ENCODE assay signal across 36 cellular contexts in genomic region chr6:82778985-82779384, GRCh38.
"Had no signal": no experiment of that assay in that cellular context is flagged by ENCODE, and none has a peak within 500 bp of the region (broad histone marks: within the 10 kb centered on the region; RNA-seq: fewer than 3 reads in every experiment).

No MANE protein-coding gene starts in this region.

- ATAC-seq: activated CD4-positive, CD25-positive, alpha-beta regulatory T cell treated with anti-CD3 and anti-CD28 coated beads, Interleukin-2, amount 50 U/mL, for 24 hours; activated CD8-positive, alpha-beta memory T cell treated with anti-CD3 and anti-CD28 coated beads, Interleukin-2, amount 10 ng/mL, durations not matched to agents 7 days and 5 days; activated CD8-positive, alpha-beta T cell treated with anti-CD3 and anti-CD28 coated beads, Interleukin-2, amount 10 ng/mL, durations not matched to agents 7 days and 5 days; activated naive CD8-positive, alpha-beta T cell treated with anti-CD3 and anti-CD28 coated beads, Interleukin-2, amount 50 U/mL, for 24 hours; body of pancreas; effector memory CD8-positive, alpha-beta T cell; gastroesophageal sphincter; T-helper 17 cell had no signal

- H3K4me3 ChIP-seq: adrenal gland, body of pancreas, breast epithelium, cardiac muscle cell, colonic mucosa, esophagus squamous epithelium, gastroesophageal sphincter had no signal

- H3K4me3 Mint-ChIP-seq: activated B cell treated with CpG ODN at 0.5 μM for 24 hours; activated CD4-positive, alpha-beta memory T cell treated with anti-CD3 and anti-CD28 coated beads for 36 hours; activated CD4-positive, alpha-beta T cell treated with anti-CD3 and anti-CD28 coated beads, Interleukin-2, amount 10 ng/mL, durations not matched to agents 24 days and 14 days; activated CD8-positive, alpha-beta memory T cell treated with anti-CD3 and anti-CD28 coated beads, Interleukin-2, amount 10 ng/mL, durations not matched to agents 7 days and 5 days; activated CD8-positive, alpha-beta T cell treated with anti-CD3 and anti-CD28 coated beads, Interleukin-2, amount 10 ng/mL, durations not matched to agents 7 days and 5 days; activated naive CD4-positive, alpha-beta T cell treated with anti-CD3 and anti-CD28 coated beads for 36 hours; activated naive CD4-positive, alpha-beta T cell treated with anti-CD3 and anti-CD28 coated beads, Interleukin-2, amount 50 U/mL, for 24 hours; activated naive CD8-positive, alpha-beta T cell treated with anti-CD3 and anti-CD28 coated beads for 36 hours; activated naive CD8-positive, alpha-beta T cell treated with anti-CD3 and anti-CD28 coated beads, Interleukin-2, amount 50 U/mL, for 24 hours; activated T-helper 1 cell treated with anti-CD3 and anti-CD28 coated beads, Interleukin-12 subunit alpha, Interleukin-12 subunit beta, Interleukin-2, Interleukin-4 antibody, amounts not matched to agents 30 ng/mL and 10 ng/mL and 1 ng/mL, durations not matched to agents 14 hours and 24 hours and 36 hours; effector memory CD8-positive, alpha-beta T cell; T-helper 17 cell; T-helper 2 cell treated with Interferon-gamma antibody and Interleukin-4, amounts not matched to agents 5 μg/mL and 100 μg/mL, for 36 hours had no signal

- H3K27ac Mint-ChIP-seq: activated B cell treated with CpG ODN at 0.5 μM for 24 hours; activated CD4-positive, alpha-beta memory T cell treated with anti-CD3 and anti-CD28 coated beads for 36 hours; activated CD4-positive, alpha-beta T cell treated with anti-CD3 and anti-CD28 coated beads, Interleukin-2, amount 10 ng/mL, durations not matched to agents 24 days and 14 days; activated CD8-positive, alpha-beta memory T cell treated with anti-CD3 and anti-CD28 coated beads, Interleukin-2, amount 10 ng/mL, durations not matched to agents 7 days and 5 days; activated CD8-positive, alpha-beta T cell treated with anti-CD3 and anti-CD28 coated beads, Interleukin-2, amount 10 ng/mL, durations not matched to agents 7 days and 5 days; activated naive CD4-positive, alpha-beta T cell treated with anti-CD3 and anti-CD28 coated beads for 36 hours; activated naive CD4-positive, alpha-beta T cell treated with anti-CD3 and anti-CD28 coated beads, Interleukin-2, amount 50 U/mL, for 24 hours; activated naive CD8-positive, alpha-beta T cell treated with anti-CD3 and anti-CD28 coated beads for 36 hours; activated naive CD8-positive, alpha-beta T cell treated with anti-CD3 and anti-CD28 coated beads, Interleukin-2, amount 50 U/mL, for 24 hours; activated T-helper 1 cell treated with anti-CD3 and anti-CD28 coated beads, Interleukin-12 subunit alpha, Interleukin-12 subunit beta, Interleukin-2, Interleukin-4 antibody, amounts not matched to agents 30 ng/mL and 10 ng/mL and 1 ng/mL, durations not matched to agents 14 hours and 24 hours and 36 hours; activated T-helper 2 cell treated with anti-CD3 and anti-CD28 coated beads, Interferon-gamma antibody, Interleukin-2, Interleukin-4, amounts not matched to agents 10 μg/mL and 5 μg/mL and 100 μg/mL, durations not matched to agents 14 hours and 24 hours and 36 hours; effector memory CD8-positive, alpha-beta T cell; T-helper 17 cell; T-helper 2 cell treated with Interferon-gamma antibody and Interleukin-4, amounts not matched to agents 5 μg/mL and 100 μg/mL, for 36 hours had no signal

- H3K27me3 ChIP-seq: adrenal gland, body of pancreas, breast epithelium, cardiac muscle cell, colonic mucosa, esophagus squamous epithelium, gastroesophageal sphincter had no signal

- H3K36me3 ChIP-seq: adrenal gland, breast epithelium, cardiac muscle cell, colonic mucosa, esophagus squamous epithelium, gastroesophageal sphincter, WERI-Rb-1 had no signal

- H3K4me1 ChIP-seq: adrenal gland, body of pancreas, breast epithelium, colonic mucosa, esophagus squamous epithelium had no signal

- H3K9me3 Mint-ChIP-seq: activated B cell treated with CpG ODN at 0.5 μM for 24 hours; activated CD4-positive, alpha-beta memory T cell treated with anti-CD3 and anti-CD28 coated beads for 36 hours; activated CD4-positive, alpha-beta T cell treated with anti-CD3 and anti-CD28 coated beads, Interleukin-2, amount 10 ng/mL, durations not matched to agents 24 days and 14 days; activated naive CD4-positive, alpha-beta T cell treated with anti-CD3 and anti-CD28 coated beads for 36 hours; activated naive CD4-positive, alpha-beta T cell treated with anti-CD3 and anti-CD28 coated beads, Interleukin-2, amount 50 U/mL, for 24 hours; activated naive CD8-positive, alpha-beta T cell treated with anti-CD3 and anti-CD28 coated beads for 36 hours; activated naive CD8-positive, alpha-beta T cell treated with anti-CD3 and anti-CD28 coated beads, Interleukin-2, amount 50 U/mL, for 24 hours; activated T-helper 1 cell treated with anti-CD3 and anti-CD28 coated beads, Interleukin-12 subunit alpha, Interleukin-12 subunit beta, Interleukin-2, Interleukin-4 antibody, amounts not matched to agents 30 ng/mL and 10 ng/mL and 1 ng/mL, durations not matched to agents 14 hours and 24 hours and 36 hours; activated T-helper 2 cell treated with anti-CD3 and anti-CD28 coated beads, Interferon-gamma antibody, Interleukin-2, Interleukin-4, amounts not matched to agents 10 μg/mL and 5 μg/mL and 100 μg/mL, durations not matched to agents 14 hours and 24 hours and 36 hours; effector memory CD8-positive, alpha-beta T cell; T-helper 2 cell treated with Interferon-gamma antibody and Interleukin-4, amounts not matched to agents 5 μg/mL and 100 μg/mL, for 36 hours had no signal

- H3K36me3 Mint-ChIP-seq: activated CD4-positive, alpha-beta memory T cell treated with anti-CD3 and anti-CD28 coated beads for 36 hours; activated CD8-positive, alpha-beta memory T cell treated with anti-CD3 and anti-CD28 coated beads, Interleukin-2, amount 10 ng/mL, durations not matched to agents 7 days and 5 days; activated naive CD4-positive, alpha-beta T cell treated with anti-CD3 and anti-CD28 coated beads, Interleukin-2, amount 50 U/mL, for 24 hours; activated naive CD8-positive, alpha-beta T cell treated with anti-CD3 and anti-CD28 coated beads for 36 hours had no signal

- DNase-seq: activated B cell treated with CpG ODN at 0.5 μM for 24 hours; activated CD4-positive, alpha-beta memory T cell treated with anti-CD3 and anti-CD28 coated beads for 36 hours; activated CD4-positive, alpha-beta T cell treated with anti-CD3 and anti-CD28 coated beads, Interleukin-2, amount 10 ng/mL, durations not matched to agents 24 days and 14 days; activated CD8-positive, alpha-beta memory T cell treated with anti-CD3 and anti-CD28 coated beads, Interleukin-2, amount 10 ng/mL, durations not matched to agents 7 days and 5 days; activated CD8-positive, alpha-beta memory T cell treated with anti-CD3 and anti-CD28 coated beads, Interleukin-2, amount 50 U/mL, for 4 hours; activated CD8-positive, alpha-beta T cell treated with anti-CD3 and anti-CD28 coated beads, Interleukin-2, amount 10 ng/mL, durations not matched to agents 7 days and 5 days; activated effector memory CD4-positive, alpha-beta T cell treated with anti-CD3 and anti-CD28 coated beads, Interleukin-2, amount 50 U/mL, for 16 hours; activated naive CD4-positive, alpha-beta T cell treated with anti-CD3 and anti-CD28 coated beads for 36 hours; activated naive CD8-positive, alpha-beta T cell treated with anti-CD3 and anti-CD28 coated beads for 36 hours; activated naive CD8-positive, alpha-beta T cell treated with anti-CD3 and anti-CD28 coated beads, Interleukin-2, amount 50 U/mL, for 24 hours; activated T-cell treated with anti-CD3 and anti-CD28 coated beads, Interleukin-2, amount 50 U/mL, for 1 hour; activated T-cell treated with anti-CD3 and anti-CD28 coated beads, Interleukin-2, amount 50 U/mL, for 48 hours; adrenal gland; amygdala; aorta; body of pancreas; central memory CD4-positive, alpha-beta T cell; cerebellar nuclear complex; colonic mucosa; effector CD4-positive, alpha-beta T cell; effector memory CD8-positive, alpha-beta T cell; esophagus squamous epithelium; foreskin melanocyte; T-helper 1 cell; T-helper 17 cell; T1000; WERI-Rb-1 had no signal

- H3K27ac ChIP-seq: adrenal gland, body of pancreas, breast epithelium, cardiac muscle cell, colonic mucosa, epithelial cell of prostate, esophagus squamous epithelium, gastroesophageal sphincter, WERI-Rb-1 had no signal

- H3K9me3 ChIP-seq: adrenal gland, body of pancreas, breast epithelium, colonic mucosa, esophagus squamous epithelium, gastroesophageal sphincter had no signal

- H3K27me3 Mint-ChIP-seq: activated B cell treated with CpG ODN at 0.5 μM for 24 hours; activated CD4-positive, alpha-beta memory T cell treated with anti-CD3 and anti-CD28 coated beads for 36 hours; activated CD4-positive, alpha-beta T cell treated with anti-CD3 and anti-CD28 coated beads, Interleukin-2, amount 10 ng/mL, durations not matched to agents 24 days and 14 days; activated CD8-positive, alpha-beta memory T cell treated with anti-CD3 and anti-CD28 coated beads, Interleukin-2, amount 10 ng/mL, durations not matched to agents 7 days and 5 days; activated naive CD8-positive, alpha-beta T cell treated with anti-CD3 and anti-CD28 coated beads for 36 hours; activated naive CD8-positive, alpha-beta T cell treated with anti-CD3 and anti-CD28 coated beads, Interleukin-2, amount 50 U/mL, for 24 hours had no signal

- H3K4me1 Mint-ChIP-seq: activated B cell treated with CpG ODN at 0.5 μM for 24 hours; activated CD4-positive, alpha-beta T cell treated with anti-CD3 and anti-CD28 coated beads, Interleukin-2, amount 10 ng/mL, durations not matched to agents 24 days and 14 days; activated CD8-positive, alpha-beta memory T cell treated with anti-CD3 and anti-CD28 coated beads, Interleukin-2, amount 10 ng/mL, durations not matched to agents 7 days and 5 days; activated naive CD4-positive, alpha-beta T cell treated with anti-CD3 and anti-CD28 coated beads, Interleukin-2, amount 50 U/mL, for 24 hours; activated naive CD8-positive, alpha-beta T cell treated with anti-CD3 and anti-CD28 coated beads for 36 hours; activated naive CD8-positive, alpha-beta T cell treated with anti-CD3 and anti-CD28 coated beads, Interleukin-2, amount 50 U/mL, for 24 hours; T-helper 17 cell had no signal
